ENCODE assay signal across 10 cellular contexts in the genomic region with DNA sequence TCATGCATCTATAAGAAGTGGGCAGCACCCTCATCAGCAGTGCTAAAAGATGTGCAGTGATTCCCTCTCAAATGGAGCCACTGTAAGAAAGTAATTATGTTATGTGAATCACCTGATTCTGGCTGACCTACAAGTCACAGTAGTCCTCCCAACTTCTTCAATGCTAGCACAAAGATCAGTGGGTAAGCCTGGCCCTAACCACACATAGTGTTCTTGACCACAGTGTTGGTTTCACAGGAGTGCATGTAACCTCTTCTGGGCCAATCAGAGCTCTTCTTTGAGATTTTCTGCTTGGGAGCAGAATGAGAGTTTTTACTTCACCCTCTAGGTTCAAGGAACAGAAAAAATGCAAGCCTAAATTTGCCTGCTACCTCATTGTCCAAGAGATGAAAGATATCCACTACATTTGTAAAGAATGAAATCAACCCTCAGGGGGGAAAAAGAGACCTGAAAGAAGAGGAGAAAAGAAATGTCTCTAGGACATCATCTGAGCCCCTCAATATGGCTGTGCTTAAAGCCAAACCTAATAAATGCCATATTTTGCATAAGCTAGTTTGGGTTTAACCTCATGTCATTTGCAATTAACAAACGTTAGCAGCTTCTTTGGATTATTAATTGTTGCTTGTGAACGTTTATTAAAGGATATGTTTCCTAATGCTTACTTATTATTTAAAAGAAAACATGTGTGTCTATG.
DNase-seq lines count a peak whose midpoint lies in the region; ATAC-seq and TF ChIP-seq lines count a peak whose summit lies in the region.
"Had no signal": no experiment of that assay in that cellular context is flagged by ENCODE, and none has a peak within 500 bp of the region (broad histone marks: within the 10 kb centered on the region; RNA-seq: fewer than 3 reads in every experiment).

No MANE protein-coding gene starts in this region.

- H3K27me3 ChIP-seq in thyroid gland, result no peaks in the 10 kb centered on the region
- no peaks in the 10 kb centered on the region for H3K27me3 ChIP-seq in prostate gland (replicated peaks; ENCODE audit: insufficient read depth)

- no peak overlapping the region for H3K27ac ChIP-seq in thyroid gland
- H3K27ac ChIP-seq in prostate gland, result no peak overlapping the region
- H3K27ac ChIP-seq: hepatocyte had no signal

- peak; percentile 100 for ATAC-seq in GM18519 (IDR thresholded peaks at IDR 0.05; ENCODE audit: low FRiP score, unreplicated experiment)
- ATAC-seq in GM21526 (IDR thresholded peaks at IDR 0.05; ENCODE audit: low FRiP score, unreplicated experiment), result peak; percentile 100
- ATAC-seq in HG03196 (IDR thresholded peaks at IDR 0.05; ENCODE audit: unreplicated experiment), result peak; percentile 100

- no peaks in the 10 kb centered on the region for H3K9me3 Mint-ChIP-seq in T-helper 2 cell treated with Interferon-gamma antibody and Interleukin-4, amounts not matched to agents 5 μg/mL and 100 μg/mL, for 36 hours

- H3K9me3 ChIP-seq in thyroid gland, result no peaks in the 10 kb centered on the region
- H3K9me3 ChIP-seq in prostate gland, result no peaks in the 10 kb centered on the region

- TF ChIP-seq CTCF in thyroid gland (IDR thresholded peaks at IDR 0.05) (no peak), prostate gland (IDR thresholded peaks at IDR 0.05) (no peak)

- H3K27ac Mint-ChIP-seq in T-helper 2 cell treated with Interferon-gamma antibody and Interleukin-4, amounts not matched to agents 5 μg/mL and 100 μg/mL, for 36 hours, result no peak overlapping the region

- TF ChIP-seq POLR2A in thyroid gland (IDR thresholded peaks at IDR 0.05) (no peak), prostate gland (IDR thresholded peaks at IDR 0.05) (no peak)

- no peak overlapping the region for H3K4me3 Mint-ChIP-seq in T-helper 2 cell treated with Interferon-gamma antibody and Interleukin-4, amounts not matched to agents 5 μg/mL and 100 μg/mL, for 36 hours
- H3K4me3 Mint-ChIP-seq: neural crest cell had no signal

- 32 to 54% methylated on average over 2 of the region's 2 CpGs for WGBS in thyroid gland, 2 donors
- WGBS in prostate gland, result 28% methylated on average over 2 of the region's 2 CpGs

- H3K36me3 ChIP-seq in thyroid gland (no peaks in the 10 kb centered on the region), prostate gland (no peaks in the 10 kb centered on the region)

- H3K4me3 ChIP-seq in thyroid gland (replicated peaks in 1 of 3) (no peak overlapping the region), prostate gland (no peak overlapping the region)
- H3K4me3 ChIP-seq: hepatocyte had no signal

- no peaks in the 10 kb centered on the region for H3K4me1 ChIP-seq in thyroid gland
- no peaks in the 10 kb centered on the region for H3K4me1 ChIP-seq in prostate gland (replicated peaks)

- peaks cover 33% of the 10 kb centered on the region for H3K27me3 Mint-ChIP-seq in T-helper 2 cell treated with Interferon-gamma antibody and Interleukin-4, amounts not matched to agents 5 μg/mL and 100 μg/mL, for 36 hours (ENCODE audit: low read depth)

- H3K4me1 Mint-ChIP-seq in T-helper 2 cell treated with Interferon-gamma antibody and Interleukin-4, amounts not matched to agents 5 μg/mL and 100 μg/mL, for 36 hours (ENCODE audit: low read depth), result no peaks in the 10 kb centered on the region
- H3K4me1 Mint-ChIP-seq: neural crest cell had no signal

- intact Hi-C loops in thyroid gland (cut with DNase I), result no loop called here
- intact Hi-C loops in prostate gland (cut with DNase I), result no loop called here

- no peaks in the 10 kb centered on the region for H3K36me3 Mint-ChIP-seq in T-helper 2 cell treated with Interferon-gamma antibody and Interleukin-4, amounts not matched to agents 5 μg/mL and 100 μg/mL, for 36 hours (ENCODE audit: low read depth)

- DNase-seq in amniotic epithelial cell (ENCODE audit: low read depth), result peak; percentile 34
- DNase-seq in thyroid gland, result no peak
- DNase-seq in prostate gland (ENCODE audit: low spot score), result no peak
- no peak for DNase-seq in retina
- no peak for DNase-seq in T-helper 2 cell treated with Interferon-gamma antibody and Interleukin-4, amounts not matched to agents 5 μg/mL and 100 μg/mL, for 36 hours (ENCODE audit: low spot score)
